In the genomic region with DNA sequence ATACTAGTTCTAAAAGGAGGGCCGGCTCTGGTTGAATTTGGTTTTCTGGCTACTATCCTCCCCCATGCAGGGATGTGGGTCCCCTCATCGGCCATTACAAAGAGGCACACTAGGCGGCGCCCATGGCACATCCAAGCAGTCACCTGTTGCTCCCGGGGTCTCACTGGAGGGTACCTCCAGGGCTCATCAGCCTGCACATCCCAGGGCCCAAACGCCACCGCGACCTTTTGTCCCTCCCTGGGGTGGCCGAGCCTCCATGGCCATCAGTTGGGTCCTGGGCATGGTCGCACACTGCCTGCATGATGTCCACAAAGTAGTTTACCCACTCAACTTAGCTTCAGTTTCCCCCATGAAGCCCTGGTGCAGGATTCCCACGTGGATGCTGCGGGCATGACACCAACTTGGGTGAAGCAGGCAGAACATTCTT, we compare ENCODE assay signal across 9 cellular contexts. TPM values are rescaled to one million over a fixed set of nuclear protein-coding genes. Genes with fewer than 3 reads are reported as not detected.
DNase-seq lines count a peak whose midpoint lies in the region; ATAC-seq, FAIRE-seq and TF ChIP-seq lines count a peak whose summit lies in the region.
"Had no signal": no experiment of that assay in that cellular context is flagged by ENCODE, and none has a peak within 500 bp of the region (broad histone marks: within the 10 kb centered on the region; RNA-seq: fewer than 3 reads in every experiment).

No MANE protein-coding gene starts in this region.

- no peak for TF ChIP-seq POLR2A in suprapubic skin (IDR thresholded peaks at IDR 0.05)

- H3K27ac ChIP-seq in colonic mucosa: no peak overlapping the region
- H3K27ac ChIP-seq in suprapubic skin: no peak overlapping the region

- H3K27me3 ChIP-seq in colonic mucosa: no peaks in the 10 kb centered on the region
- no peaks in the 10 kb centered on the region for H3K27me3 ChIP-seq in suprapubic skin

- H3K36me3 ChIP-seq in colonic mucosa: no peaks in the 10 kb centered on the region
- H3K36me3 ChIP-seq in suprapubic skin: peaks cover 9% of the 10 kb centered on the region

- no peak for ATAC-seq in HG02623 (IDR thresholded peaks at IDR 0.05; ENCODE audit: unreplicated experiment)

- 32% methylated on average over 6 of the region's 12 CpGs for WGBS in suprapubic skin

- no peaks in the 10 kb centered on the region for H3K4me1 ChIP-seq in colonic mucosa
- no peaks in the 10 kb centered on the region for H3K4me1 ChIP-seq in suprapubic skin

- DNase-seq in AG08396 (ENCODE audit: low spot score) (peak; percentile 40), GM19239 (ENCODE audit: insufficient read length, low spot score) (no peak), SHP77 treated with DMSO at 0.1 percent for 48 hours (lab: John Stamatoyannopoulos, UW) (peak; percentile 1), colonic mucosa (peak; percentile 56), lung microvascular endothelial cell (ENCODE audit: low read depth in 2 of 2) (peak; percentile 12 to 46), DMS79 (lab: John Stamatoyannopoulos, UW) (no peak), suprapubic skin (ENCODE audit: low spot score in 2 of 2) (no peak)

- H3K4me3 ChIP-seq in colonic mucosa (no peak overlapping the region), suprapubic skin (no peak overlapping the region)

- H3K9me3 ChIP-seq in colonic mucosa (no peaks in the 10 kb centered on the region), suprapubic skin (no peaks in the 10 kb centered on the region)

- TF ChIP-seq CTCF in colonic mucosa (IDR thresholded peaks at IDR 0.05) (peak; percentile 43), suprapubic skin (IDR thresholded peaks at IDR 0.05) (peak in 1 of 2 donors; percentile 42)

- FAIRE-seq in GM19239 (lab: Jason Lieb, UNC): peak; percentile 75

- intact Hi-C loops in colonic mucosa (cut with DNase I): loop anchor here (2.0 kb wide), 1 partner anchor 63 kb away; no protein-coding TSS in a partner anchor

- H3K9ac ChIP-seq in colonic mucosa (ENCODE audit: low read depth in 2 of 2, low read length in 2 of 2): no peak overlapping the region

- TF ChIP-seq EP300 in suprapubic skin (IDR thresholded peaks at IDR 0.05): no peak

RNA-seq across cellular contexts. Expression of a gene that starts 28.3 kb away (rescaled TPM):
- total RNA-seq in colonic mucosa (100 to 1,000 TPM; 203 to 264 TPM), lung microvascular endothelial cell (12.9 and 20.8 TPM in 2 replicates), suprapubic skin (10 to 100 TPM; 55.1 to 82.5 (median 55.8) TPM)

RNA-seq across cellular contexts. Expression of a gene that starts 46.2 kb away (rescaled TPM):
- 10 to 100 TPM in 1 of 2 donors, 1 to 10 TPM in 1; 6.8 to 14.6 TPM for total RNA-seq in colonic mucosa
- total RNA-seq in lung microvascular endothelial cell: 2.2 and 2.8 TPM in 2 replicates
- 1 to 10 TPM; 2.0 to 8.5 (median 6.5) TPM for total RNA-seq in suprapubic skin

RNA-seq across cellular contexts. Expression of a gene that starts 56.9 kb away (rescaled TPM):
- total RNA-seq in colonic mucosa (under 1 TPM; 0.58 to 0.59 TPM), lung microvascular endothelial cell (not detected in 2 replicates), suprapubic skin (100 to 1,000 TPM in 2 of 4 donors, 10 to 100 TPM in 2; 61.8 to 375 (median 102) TPM)
- total RNA-seq: dermis microvascular lymphatic vessel endothelial cell had no signal

Comparison
In these comparisons a context has a peak if more than half of its experiments do, and no peak if none do; other contexts are left out.
1. DNase-seq: peak in AG08396 (single experiment), SHP77 treated with DMSO at 0.1 percent for 48 hours (single experiment), colonic mucosa (single experiment) and lung microvascular endothelial cell (2 of 2); none in GM19239 (single experiment), DMS79 (single experiment) and suprapubic skin (0 of 2).
2. RNA of a gene that starts 56.9 kb away (total RNA-seq): 61.8 to 375 TPM in suprapubic skin; 0.58 to 0.59 TPM in colonic mucosa and not detected in lung microvascular endothelial cell; every median in the first group is over 10 times any median in the second.